2 cellular contexts compared by ENCODE assay signal in genomic region chr3:58857423-58857822, GRCh38.
TF ChIP-seq lines count a peak whose summit lies in the region.

No MANE protein-coding gene starts in this region.

TF ChIP-seq in liver, 16 proteins besides CTCF, POLR2A, EP300 and RAD21 (continued from another document):
- TF ChIP-seq EGR1 (IDR thresholded peaks at IDR 0.05; ENCODE audit: low read depth in 2 of 2) = no peak
- TF ChIP-seq FOXA2 (IDR thresholded peaks at IDR 0.05) = peak; percentile 32
- TF ChIP-seq, protein P1, sequence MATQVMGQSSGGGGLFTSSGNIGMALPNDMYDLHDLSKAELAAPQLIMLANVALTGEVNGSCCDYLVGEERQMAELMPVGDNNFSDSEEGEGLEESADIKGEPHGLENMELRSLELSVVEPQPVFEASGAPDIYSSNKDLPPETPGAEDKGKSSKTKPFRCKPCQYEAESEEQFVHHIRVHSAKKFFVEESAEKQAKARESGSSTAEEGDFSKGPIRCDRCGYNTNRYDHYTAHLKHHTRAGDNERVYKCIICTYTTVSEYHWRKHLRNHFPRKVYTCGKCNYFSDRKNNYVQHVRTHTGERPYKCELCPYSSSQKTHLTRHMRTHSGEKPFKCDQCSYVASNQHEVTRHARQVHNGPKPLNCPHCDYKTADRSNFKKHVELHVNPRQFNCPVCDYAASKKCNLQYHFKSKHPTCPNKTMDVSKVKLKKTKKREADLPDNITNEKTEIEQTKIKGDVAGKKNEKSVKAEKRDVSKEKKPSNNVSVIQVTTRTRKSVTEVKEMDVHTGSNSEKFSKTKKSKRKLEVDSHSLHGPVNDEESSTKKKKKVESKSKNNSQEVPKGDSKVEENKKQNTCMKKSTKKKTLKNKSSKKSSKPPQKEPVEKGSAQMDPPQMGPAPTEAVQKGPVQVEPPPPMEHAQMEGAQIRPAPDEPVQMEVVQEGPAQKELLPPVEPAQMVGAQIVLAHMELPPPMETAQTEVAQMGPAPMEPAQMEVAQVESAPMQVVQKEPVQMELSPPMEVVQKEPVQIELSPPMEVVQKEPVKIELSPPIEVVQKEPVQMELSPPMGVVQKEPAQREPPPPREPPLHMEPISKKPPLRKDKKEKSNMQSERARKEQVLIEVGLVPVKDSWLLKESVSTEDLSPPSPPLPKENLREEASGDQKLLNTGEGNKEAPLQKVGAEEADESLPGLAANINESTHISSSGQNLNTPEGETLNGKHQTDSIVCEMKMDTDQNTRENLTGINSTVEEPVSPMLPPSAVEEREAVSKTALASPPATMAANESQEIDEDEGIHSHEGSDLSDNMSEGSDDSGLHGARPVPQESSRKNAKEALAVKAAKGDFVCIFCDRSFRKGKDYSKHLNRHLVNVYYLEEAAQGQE (IDR thresholded peaks at IDR 0.05) = no peak

TF ChIP-seq in HepG2, 621 proteins besides CTCF, POLR2A, EP300 and RAD21:
- TF ChIP-seq ZHX2 (IDR thresholded peaks at IDR 0.05; ENCODE audit: low read depth) (no peak), ZHX2 (CRISPR knock-in tag; IDR thresholded peaks at IDR 0.05; ENCODE audit: borderline replicate concordance) (no peak), HDAC1 (CRISPR knock-in tag; IDR thresholded peaks at IDR 0.05) (no peak), ZNF572 (CRISPR knock-in tag; IDR thresholded peaks at IDR 0.05) (no peak)
- TF ChIP-seq, protein P2, sequence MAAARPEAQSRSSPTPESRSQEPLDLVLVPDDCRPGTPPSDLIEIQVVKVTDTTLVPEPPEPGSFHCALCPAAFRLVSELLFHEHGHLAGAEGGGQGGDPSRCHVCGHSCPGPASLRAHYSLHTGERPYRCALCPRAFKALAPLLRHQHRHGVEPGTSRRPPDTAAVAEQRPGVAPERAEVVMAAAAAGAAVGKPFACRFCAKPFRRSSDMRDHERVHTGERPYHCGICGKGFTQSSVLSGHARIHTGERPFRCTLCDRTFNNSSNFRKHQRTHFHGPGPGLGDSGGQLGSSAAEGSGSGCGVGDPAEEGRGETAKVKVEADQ (CRISPR knock-in tag; IDR thresholded peaks at IDR 0.05; ENCODE audit: borderline replicate concordance) = no peak
- TF ChIP-seq, protein P3, sequence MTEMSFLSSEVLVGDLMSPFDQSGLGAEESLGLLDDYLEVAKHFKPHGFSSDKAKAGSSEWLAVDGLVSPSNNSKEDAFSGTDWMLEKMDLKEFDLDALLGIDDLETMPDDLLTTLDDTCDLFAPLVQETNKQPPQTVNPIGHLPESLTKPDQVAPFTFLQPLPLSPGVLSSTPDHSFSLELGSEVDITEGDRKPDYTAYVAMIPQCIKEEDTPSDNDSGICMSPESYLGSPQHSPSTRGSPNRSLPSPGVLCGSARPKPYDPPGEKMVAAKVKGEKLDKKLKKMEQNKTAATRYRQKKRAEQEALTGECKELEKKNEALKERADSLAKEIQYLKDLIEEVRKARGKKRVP (CRISPR knock-in tag; IDR thresholded peaks at IDR 0.05) = no peak
